8 cellular contexts compared by ENCODE assay signal in the genomic region with DNA sequence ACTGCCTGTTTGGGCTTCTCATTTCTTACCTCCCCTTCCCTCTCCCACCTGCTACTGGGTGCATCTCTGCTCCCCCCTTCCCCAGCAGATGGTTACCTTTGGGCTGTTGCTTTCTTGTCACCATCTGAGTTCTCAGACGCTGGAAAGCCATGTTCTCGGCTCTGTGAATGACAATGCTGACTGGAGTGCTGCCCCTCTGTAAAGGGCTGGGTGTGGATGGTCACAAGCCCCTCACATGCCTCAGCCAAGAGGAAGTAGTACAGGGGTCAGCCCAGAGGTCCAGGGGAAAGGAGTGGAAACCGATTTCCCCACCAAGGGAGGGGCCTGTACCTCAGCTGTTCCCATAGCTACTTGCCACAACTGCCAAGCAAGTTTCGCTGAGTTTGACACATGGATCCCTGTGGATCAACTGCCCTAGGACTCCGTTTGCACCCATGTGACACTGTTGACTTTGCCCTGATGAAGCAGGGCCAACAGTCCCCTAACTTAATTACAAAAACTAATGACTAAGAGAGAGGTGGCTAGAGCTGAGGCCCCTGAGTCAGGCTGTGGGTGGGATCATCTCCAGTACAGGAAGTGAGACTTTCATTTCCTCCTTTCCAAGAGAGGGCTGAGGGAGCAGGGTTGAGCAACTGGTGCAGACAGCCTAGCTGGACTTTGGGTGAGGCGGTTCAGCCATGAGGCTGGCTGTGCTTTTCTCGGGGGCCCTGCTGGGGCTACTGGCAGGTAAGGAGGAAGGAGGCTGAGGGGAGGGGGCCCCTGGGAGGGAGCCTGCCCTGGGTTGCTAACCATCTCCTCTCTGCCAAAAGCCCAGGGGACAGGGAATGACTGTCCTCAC. TPM values are rescaled to one million over a fixed set of nuclear protein-coding genes. Genes with fewer than 3 reads are reported as not detected.
DNase-seq lines count a peak whose midpoint lies in the region; ATAC-seq and TF ChIP-seq lines count a peak whose summit lies in the region.

A gene with protein sequence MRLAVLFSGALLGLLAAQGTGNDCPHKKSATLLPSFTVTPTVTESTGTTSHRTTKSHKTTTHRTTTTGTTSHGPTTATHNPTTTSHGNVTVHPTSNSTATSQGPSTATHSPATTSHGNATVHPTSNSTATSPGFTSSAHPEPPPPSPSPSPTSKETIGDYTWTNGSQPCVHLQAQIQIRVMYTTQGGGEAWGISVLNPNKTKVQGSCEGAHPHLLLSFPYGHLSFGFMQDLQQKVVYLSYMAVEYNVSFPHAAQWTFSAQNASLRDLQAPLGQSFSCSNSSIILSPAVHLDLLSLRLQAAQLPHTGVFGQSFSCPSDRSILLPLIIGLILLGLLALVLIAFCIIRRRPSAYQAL (plus strand): TSS at position 638 of the 838 bp plus-strand sequence. CDS start 40 bp downstream, at position 678.

- WGBS in trophoblast cell (ENCODE audit: extremely low coverage, insufficient coverage, insufficient read length): no CpG with 5 or more reads among the region's 7 CpGs

- peaks cover 34 to 54% of the 10 kb centered on the region in 2 experiments for H3K36me3 ChIP-seq in trophoblast cell (ENCODE audit: control insufficient read depth in 1 of 2, insufficient read depth in 2 of 2, low read length in 2 of 2)
- H3K36me3 ChIP-seq in uterus: no peaks in the 10 kb centered on the region

- H3K27me3 ChIP-seq in trophoblast cell (ENCODE audit: insufficient read depth, low read length) (no peaks in the 10 kb centered on the region), uterus (no peaks in the 10 kb centered on the region)

- peak; percentile 34 for ATAC-seq in HG02884 (IDR thresholded peaks at IDR 0.05; ENCODE audit: unreplicated experiment)
- ATAC-seq in GM18502 (IDR thresholded peaks at IDR 0.05; ENCODE audit: poor library complexity, unreplicated experiment): no peak

- H2AFZ ChIP-seq in trophoblast cell (ENCODE audit: insufficient read depth, low read length, poor library complexity): no peak within 1 kb of the TSS

- H3K9ac ChIP-seq in trophoblast cell (ENCODE audit: low read length): no peak within 1 kb of the TSS

- DNase-seq in GM04504 (ENCODE audit: low read depth) (peak; percentile 85), RPMI7951 (ENCODE audit: low read depth) (peak; percentile 93), globus pallidus (ENCODE audit: low spot score) (peak; percentile 57), trophoblast cell (peak; percentile 88 to 93), uterus (peak; percentile 54 to 74)
- peak; percentile 87 for DNase-seq in activated effector memory CD4-positive, alpha-beta T cell treated with anti-CD3 and anti-CD28 coated beads, Interleukin-2, amount 50 U/mL, for 16 hours

- TF ChIP-seq CTCF in uterus (IDR thresholded peaks at IDR 0.05): no peak

- H3K9me3 ChIP-seq in trophoblast cell (ENCODE audit: insufficient read depth, low read depth, low read length): peaks cover 2% of the 10 kb centered on the region
- no peaks in the 10 kb centered on the region for H3K9me3 ChIP-seq in uterus

- intact Hi-C loops in uterus (cut with DNase I; ENCODE audit: low total_unique reads): no loop called here

- H3K27ac ChIP-seq in trophoblast cell (ENCODE audit: low read depth, low read length) (peak within 1 kb of the TSS; percentile 4), uterus (peak within 1 kb of the TSS; percentile 76)

- no peak within 1 kb of the TSS for H3K4me2 ChIP-seq in trophoblast cell (ENCODE audit: low read length)

- H2BK120ac ChIP-seq in trophoblast cell (ENCODE audit: insufficient read depth, low read length, poor library complexity): no peak within 1 kb of the TSS

- H2AK5ac ChIP-seq in trophoblast cell (ENCODE audit: low read length): no peak within 1 kb of the TSS

- H3K18ac ChIP-seq in trophoblast cell (ENCODE audit: low read length): no peak within 1 kb of the TSS

- H4K8ac ChIP-seq in trophoblast cell (ENCODE audit: low read depth, low read length): peak within 1 kb of the TSS; percentile 15

- peaks cover 6% of the 10 kb centered on the region for H3K79me2 ChIP-seq in trophoblast cell (ENCODE audit: control insufficient read depth, insufficient read depth, low read length, poor library complexity)

- H3K4ac ChIP-seq in trophoblast cell (ENCODE audit: low read depth, low read length): no peak within 1 kb of the TSS

- H4K12ac ChIP-seq in trophoblast cell (ENCODE audit: low read depth, low read length): peak within 1 kb of the TSS; percentile 9

- no peak within 1 kb of the TSS for H3K14ac ChIP-seq in trophoblast cell (ENCODE audit: low read length)

- peak in 1 of 2 donors; percentile 30 for TF ChIP-seq POLR2A in uterus (IDR thresholded peaks at IDR 0.05)

- no peak within 1 kb of the TSS for H3K23ac ChIP-seq in trophoblast cell (ENCODE audit: low read length)

- H2BK5ac ChIP-seq in trophoblast cell (ENCODE audit: low read depth, low read length, poor library complexity): no peak within 1 kb of the TSS

- peaks cover 9 to 15% of the 10 kb centered on the region in 2 experiments for H3K4me1 ChIP-seq in trophoblast cell (ENCODE audit: control insufficient read depth in 1 of 2, insufficient read depth in 2 of 2, low read length in 2 of 2)
- H3K4me1 ChIP-seq in uterus: peaks cover 7 to 8% of the 10 kb centered on the region in 2 donors

- H4K91ac ChIP-seq in trophoblast cell (ENCODE audit: low read depth, low read length): no peak within 1 kb of the TSS

- H3K4me3 ChIP-seq in trophoblast cell (ENCODE audit: low read depth, low read length) (no peak within 1 kb of the TSS), uterus (no peak within 1 kb of the TSS)

- peaks cover 12% of the 10 kb centered on the region for H3K79me1 ChIP-seq in trophoblast cell (ENCODE audit: low read length)

- H2BK12ac ChIP-seq in trophoblast cell (ENCODE audit: low read length): no peak within 1 kb of the TSS

RNA-seq across cellular contexts. Expression of the gene that starts here (rescaled TPM):
- total RNA-seq in RPMI7951 (2014; rRNA removed; shearing (Covaris generic)): 35.3 and 44.1 TPM in 2 replicates
- 1.4 and 1.5 TPM in 2 replicates for polyA plus RNA-seq in trophoblast cell (2013)
- 10 to 100 TPM in 1 of 4 donors, 1 to 10 TPM in 3; 4.4 to 15.9 (median 7.5) TPM for total RNA-seq in uterus
